ENCODE assay signal across 11 cellular contexts in the genomic region with DNA sequence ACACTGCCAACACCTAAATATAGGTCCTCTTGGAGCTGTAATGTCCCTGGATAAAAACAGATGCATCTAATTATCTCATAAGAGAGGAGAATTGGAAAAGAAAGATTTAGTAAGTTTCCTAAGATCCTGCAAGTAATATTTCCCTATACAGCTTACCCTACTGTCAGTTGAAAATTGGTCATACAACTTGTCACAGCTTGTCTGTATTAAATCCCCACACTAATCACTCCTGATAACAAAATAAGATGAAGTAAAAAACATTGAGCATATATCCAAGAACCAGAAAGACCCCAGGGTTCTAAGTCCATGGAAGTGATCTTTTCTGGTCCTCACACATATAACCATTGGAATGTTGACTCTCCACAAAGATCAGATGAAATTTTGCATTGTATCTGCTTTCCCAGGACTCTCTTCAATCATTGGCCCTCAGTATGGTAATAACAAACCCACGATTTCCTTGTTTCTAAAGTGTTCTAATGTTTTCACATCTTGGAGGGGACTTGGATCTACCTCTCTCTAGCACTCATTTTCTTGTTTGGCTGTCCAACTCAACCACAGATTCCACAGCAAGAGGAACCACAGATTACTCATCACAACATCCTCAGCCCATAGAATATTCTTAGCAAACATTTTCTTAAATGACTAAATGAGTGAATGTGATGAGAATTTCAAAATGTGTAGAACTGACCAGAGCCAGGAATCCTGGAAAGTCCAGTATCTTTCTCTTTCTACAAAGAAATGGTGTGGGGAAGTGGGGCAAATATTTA.
"Had no signal": no experiment of that assay in that cellular context is flagged by ENCODE, and none has a peak within 500 bp of the region (broad histone marks: within the 10 kb centered on the region; RNA-seq: fewer than 3 reads in every experiment).

No MANE protein-coding gene starts in this region.

- H3K36me3 ChIP-seq: colonic mucosa, gastroesophageal sphincter, tibial nerve had no signal

- H3K9me3 ChIP-seq: colonic mucosa, gastroesophageal sphincter had no signal

- H3K27me3 ChIP-seq: colonic mucosa, gastroesophageal sphincter, tibial nerve had no signal

- ATAC-seq: activated CD4-positive, CD25-positive, alpha-beta regulatory T cell treated with anti-CD3 and anti-CD28 coated beads, Interleukin-2, amount 50 U/mL, for 24 hours; gastroesophageal sphincter; right cardiac atrium; stimulated activated effector memory CD8-positive, alpha-beta T cell treated with anti-CD3 and anti-CD28 coated beads, Interleukin-12 subunit alpha, Interleukin-12 subunit beta, amount 100 ng/mL, for 72 hours had no signal

- H3K4me3 ChIP-seq: colonic mucosa, gastroesophageal sphincter, tibial nerve had no signal

- H3K4me1 ChIP-seq: colonic mucosa, gastroesophageal sphincter, tibial nerve had no signal

- DNase-seq: activated T-cell treated with anti-CD3 and anti-CD28 coated beads, Interleukin-2, amount 50 U/mL, for 1 hour; colonic mucosa; kidney; midbrain; posterior cingulate gyrus; right cardiac atrium; T-helper 2 cell had no signal

- H3K27ac ChIP-seq: colonic mucosa, gastroesophageal sphincter, tibial nerve had no signal
